Comparison of ENCODE assay signal across 7 cellular contexts in the genomic region with DNA sequence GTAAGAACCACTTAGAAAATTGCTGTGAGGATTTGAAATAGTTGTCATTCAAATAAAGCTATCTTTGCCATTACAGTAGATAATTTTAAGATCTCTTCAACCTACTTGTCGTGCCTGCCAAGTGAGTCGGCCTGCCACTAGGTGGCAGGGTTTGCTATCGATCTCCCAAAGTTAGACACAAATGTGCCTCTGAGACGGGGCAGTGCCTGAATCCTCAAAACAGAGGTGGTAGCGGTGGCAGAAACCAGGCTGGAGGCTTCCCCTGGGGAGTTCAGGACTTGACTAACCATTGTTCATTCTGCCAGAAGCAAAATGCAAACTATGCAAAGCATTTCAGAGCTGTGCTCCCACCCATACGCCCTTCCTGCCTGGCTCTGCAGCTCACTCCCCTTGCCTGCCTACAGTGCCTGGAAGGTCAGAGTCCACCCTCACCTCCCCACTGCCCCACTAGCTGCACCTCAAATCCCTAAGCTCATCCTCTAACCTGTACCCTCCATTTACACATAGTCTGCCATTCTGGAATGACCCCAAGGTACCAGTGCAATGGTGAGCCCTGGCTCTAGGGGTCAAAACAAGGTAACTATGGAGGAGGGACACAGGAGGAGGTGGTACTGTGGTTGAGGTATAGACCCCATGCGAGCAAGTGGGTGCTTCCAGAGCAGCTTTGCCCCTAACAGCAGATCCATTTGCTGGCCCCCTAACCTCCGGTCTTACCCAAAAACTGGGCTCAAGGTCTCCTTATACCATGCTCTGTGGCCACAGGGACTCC.
A peak's percentile ranks its signal among the peaks of the same experiment; 100 is the strongest.
DNase-seq lines count a peak whose midpoint lies in the region; ATAC-seq, FAIRE-seq and TF ChIP-seq lines count a peak whose summit lies in the region.

No MANE protein-coding gene starts in this region.

- intact Hi-C loops in ascending aorta (cut with DNase I): loop anchor here (1.0 kb wide), 2 partner anchors 35 to 243 kb away; no protein-coding TSS in a partner anchor

- TF ChIP-seq CTCF in ascending aorta (IDR thresholded peaks at IDR 0.05): peak; percentile 61 to 88 (median 80)

- H3K27ac ChIP-seq in ascending aorta: no peak overlapping the region
- H3K27ac ChIP-seq in small intestine (ENCODE audit: low read depth in 1 of 2, low read length in 1 of 2): peak overlapping the region in 1 of 2 donors; percentile 22

- H3K36me3 ChIP-seq in ascending aorta (no peaks in the 10 kb centered on the region), small intestine (ENCODE audit: control insufficient read depth in 2 of 2, insufficient read depth in 2 of 2, low read length in 2 of 2) (peaks cover 0 to 16% of the 10 kb centered on the region in 2 donors)

- peak overlapping the region; percentile 32 for H3K27ac Mint-ChIP-seq in T-helper 17 cell

- DNase-seq in GM12892 (ENCODE audit: insufficient read length) (peak; percentile 61), NCI-H1105 (lab: John Stamatoyannopoulos, UW) (peak; percentile 38), T-helper 17 cell (peak; percentile 9 to 27 (median 25)), ascending aorta (ENCODE audit: low spot score in 2 of 2) (peak in 1 of 2 donors; percentile 91), hippocampal formation (lab: John Stamatoyannopoulos, UW) (peak; percentile 56 to 72), small intestine (peak; percentile 78)

- H3K9me3 ChIP-seq in T-helper 17 cell (ENCODE audit: control insufficient read depth, low read length, poor library complexity, severe bottlenecking): no peaks in the 10 kb centered on the region
- no peaks in the 10 kb centered on the region for H3K9me3 ChIP-seq in ascending aorta
- H3K9me3 ChIP-seq in small intestine (ENCODE audit: control insufficient read depth, low read depth): no peaks in the 10 kb centered on the region

- ATAC-seq in HG02642 (IDR thresholded peaks at IDR 0.05; ENCODE audit: poor library complexity, unreplicated experiment) (peak; percentile 84), T-helper 17 cell (peak; percentile 81)

- peaks cover 9% of the 10 kb centered on the region for H3K36me3 Mint-ChIP-seq in T-helper 17 cell (ENCODE audit: low read depth)

- peaks cover 21% of the 10 kb centered on the region for H3K4me1 Mint-ChIP-seq in T-helper 17 cell

- H3K4me3 Mint-ChIP-seq in T-helper 17 cell: no peak overlapping the region

- no peaks in the 10 kb centered on the region for H3K27me3 ChIP-seq in ascending aorta
- H3K27me3 ChIP-seq in small intestine (ENCODE audit: control insufficient read depth in 2 of 2, insufficient read depth in 2 of 2, low read length in 2 of 2): no peaks in the 10 kb centered on the region

- no peak for TF ChIP-seq POLR2A in GM12892 (IDR thresholded peaks at IDR 0.05; ENCODE audit: low read depth, low read length)

- H3K27me3 Mint-ChIP-seq in T-helper 17 cell: no peaks in the 10 kb centered on the region

- FAIRE-seq in GM12892 (lab: Jason Lieb, UNC) (peak; percentile 99), small intestine (lab: Jason Lieb, UNC) (no peak)

- H3K4me1 ChIP-seq in ascending aorta: no peaks in the 10 kb centered on the region
- peaks cover 0 to 8% of the 10 kb centered on the region in 2 donors for H3K4me1 ChIP-seq in small intestine (ENCODE audit: control insufficient read depth in 2 of 2, insufficient read depth in 1 of 2, low read depth in 1 of 2, low read length in 1 of 2)

- H3K4me3 ChIP-seq in ascending aorta (no peak overlapping the region), small intestine (ENCODE audit: low read depth in 1 of 2, low read length in 2 of 2) (no peak overlapping the region)

- 26 to 32% (median 30%) methylated on average over 8 of the region's 8 CpGs for WGBS in small intestine, 3 donors
